In genomic region chr17:65559483-65559801, GRCh38 we compare ENCODE assay signal across 9 cellular contexts. TPM values are rescaled to one million over a fixed set of nuclear protein-coding genes. Genes with fewer than 3 reads are reported as not detected.
DNase-seq lines count a peak whose midpoint lies in the region; FAIRE-seq and TF ChIP-seq lines count a peak whose summit lies in the region.
"Had no signal": no experiment of that assay in that cellular context is flagged by ENCODE, and none has a peak within 500 bp of the region (broad histone marks: within the 10 kb centered on the region; RNA-seq: fewer than 3 reads in every experiment).

No MANE protein-coding gene starts in this region.

- H3K27ac Mint-ChIP-seq in T-helper 1 cell treated with Interleukin-12 subunit alpha and Interleukin-12 subunit beta and Interleukin-4 antibody, amounts not matched to agents 30 μg/mL and 1 μg/mL, for 36 hours, result peak overlapping the region; percentile 54
- H3K27ac Mint-ChIP-seq in activated naive CD8-positive, alpha-beta T cell, result peak overlapping the region; percentile 86

- H3K4me3 Mint-ChIP-seq in T-helper 1 cell treated with Interleukin-12 subunit alpha and Interleukin-12 subunit beta and Interleukin-4 antibody, amounts not matched to agents 30 μg/mL and 1 μg/mL, for 36 hours, result peak overlapping the region; percentile 79
- no peak overlapping the region for H3K4me3 Mint-ChIP-seq in activated naive CD8-positive, alpha-beta T cell

- TF ChIP-seq POLR2A in erythroblast (IDR thresholded peaks at IDR 0.05; ENCODE audit: low read length), result no peak
- TF ChIP-seq POLR2A in GM12891 (IDR thresholded peaks at IDR 0.05; ENCODE audit: low read depth, low read length), result no peak

- no peak for TF ChIP-seq CTCF in kidney (IDR thresholded peaks at IDR 0.05; ENCODE audit: borderline replicate concordance, extremely low read depth, insufficient read depth)

- H3K27me3 Mint-ChIP-seq in T-helper 1 cell treated with Interleukin-12 subunit alpha and Interleukin-12 subunit beta and Interleukin-4 antibody, amounts not matched to agents 30 μg/mL and 1 μg/mL, for 36 hours (ENCODE audit: low read depth), result peaks cover 14% of the 10 kb centered on the region
- H3K27me3 Mint-ChIP-seq in activated naive CD8-positive, alpha-beta T cell, result no peaks in the 10 kb centered on the region

- H3K9ac ChIP-seq in kidney (ENCODE audit: low read length in 2 of 2), result peak overlapping the region in 1 of 2 donors; percentile 40

- peaks cover 20 to 22% of the 10 kb centered on the region in 2 donors for H3K4me1 ChIP-seq in kidney (ENCODE audit: control insufficient read depth in 1 of 2, insufficient read depth in 1 of 2, low read depth in 1 of 2, low read length in 2 of 2)

- no peaks in the 10 kb centered on the region for H3K36me3 ChIP-seq in kidney (ENCODE audit: control insufficient read depth in 1 of 2, insufficient read depth in 2 of 2, low read length in 2 of 2)

- H3K9me3 Mint-ChIP-seq in T-helper 1 cell treated with Interleukin-12 subunit alpha and Interleukin-12 subunit beta and Interleukin-4 antibody, amounts not matched to agents 30 μg/mL and 1 μg/mL, for 36 hours, result no peaks in the 10 kb centered on the region
- no peaks in the 10 kb centered on the region for H3K9me3 Mint-ChIP-seq in activated naive CD8-positive, alpha-beta T cell (ENCODE audit: low read depth)

- no peaks in the 10 kb centered on the region for H3K9me3 ChIP-seq in kidney (ENCODE audit: control insufficient read depth in 1 of 2, low read length in 2 of 2)

- peaks cover 21% of the 10 kb centered on the region for H3K4me1 Mint-ChIP-seq in T-helper 1 cell treated with Interleukin-12 subunit alpha and Interleukin-12 subunit beta and Interleukin-4 antibody, amounts not matched to agents 30 μg/mL and 1 μg/mL, for 36 hours (ENCODE audit: low read depth)
- peaks cover 33% of the 10 kb centered on the region for H3K4me1 Mint-ChIP-seq in activated naive CD8-positive, alpha-beta T cell (ENCODE audit: low read depth)

- intact Hi-C loops in kidney (cut with DNase I), result no loop called here

- H3K36me3 Mint-ChIP-seq in T-helper 1 cell treated with Interleukin-12 subunit alpha and Interleukin-12 subunit beta and Interleukin-4 antibody, amounts not matched to agents 30 μg/mL and 1 μg/mL, for 36 hours (ENCODE audit: low read depth), result no peaks in the 10 kb centered on the region
- no peaks in the 10 kb centered on the region for H3K36me3 Mint-ChIP-seq in activated naive CD8-positive, alpha-beta T cell

- H3K4me3 ChIP-seq in kidney (ENCODE audit: low read length in 2 of 2), result peak overlapping the region; percentile 42 to 61

- H3K27ac ChIP-seq in kidney (ENCODE audit: low read depth in 2 of 2, low read length in 2 of 2), result no peak overlapping the region
- H3K27ac ChIP-seq in substantia nigra (ENCODE audit: low read depth, low read length, poor library complexity, severe bottlenecking), result peak overlapping the region; percentile 55

- FAIRE-seq in kidney (lab: Jason Lieb, UNC) (no peak), GM12891 (lab: Jason Lieb, UNC) (no peak)
- FAIRE-seq: A204.1 had no signal

- DNase-seq in T-helper 1 cell (no peak), kidney (no peak), substantia nigra (lab: John Stamatoyannopoulos, UW) (no peak), erythroblast (lab: John Stamatoyannopoulos, UW) (no peak), GM12891 (ENCODE audit: insufficient read length, low spot score) (no peak), glomerular visceral epithelial cell (ENCODE audit: extremely low spot score) (no peak)

TF ChIP-seq in GM12891, 5 proteins besides CTCF, POLR2A, EP300 and RAD21:
- no peak for TF ChIP-seq TAF1 (IDR thresholded peaks at IDR 0.05; ENCODE audit: low read depth, low read length)
- no peak for TF ChIP-seq PAX5 (IDR thresholded peaks at IDR 0.05; ENCODE audit: insufficient read depth, low read length, severe bottlenecking)
- no peak for TF ChIP-seq SPI1 (IDR thresholded peaks at IDR 0.05; ENCODE audit: low read depth, low read length)
- no peak for TF ChIP-seq POLR2AphosphoS5 (IDR thresholded peaks at IDR 0.05; ENCODE audit: low read depth, low read length)
- no peak for TF ChIP-seq POU2F2 (IDR thresholded peaks at IDR 0.05; ENCODE audit: low read depth, low read length)
TF ChIP-seq in GM12891: peak in this region for 0.

RNA-seq across cellular contexts. Expression of gene AXIN2, which starts 2.0 kb away (rescaled TPM):
- 14.0 TPM for total RNA-seq in kidney
- polyA plus RNA-seq in kidney (ENCODE audit: insufficient read depth, low read depth, low replicate concordance), result 1.2 TPM
- polyA plus RNA-seq in GM12891 (2012; ENCODE audit: low read depth, missing spikeins), result 1.0 TPM
